ENCODE assay signal across 17 cellular contexts in the genomic region with DNA sequence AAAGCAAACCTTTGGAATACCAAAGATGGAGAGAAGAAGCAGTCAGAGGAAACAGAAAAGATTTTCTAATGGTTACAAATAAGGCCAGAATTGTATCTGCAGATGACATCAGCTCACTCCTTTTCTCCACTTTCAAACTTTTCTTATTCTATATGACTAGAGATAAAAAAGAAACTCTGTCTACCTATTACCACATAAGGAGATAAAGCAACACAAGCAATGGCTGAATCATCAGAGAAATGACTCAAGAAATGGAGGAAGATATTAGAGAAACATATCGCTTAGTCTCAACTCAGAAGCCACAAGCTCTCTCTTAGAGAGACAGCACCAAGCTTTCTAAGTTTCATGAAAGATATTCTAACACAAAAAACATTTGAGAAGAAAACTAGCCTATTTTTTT.
A peak's percentile ranks its signal among the peaks of the same experiment; 100 is the strongest.
DNase-seq lines count a peak whose midpoint lies in the region; ATAC-seq, FAIRE-seq and TF ChIP-seq lines count a peak whose summit lies in the region.
"Had no signal": no experiment of that assay in that cellular context is flagged by ENCODE, and none has a peak within 500 bp of the region (broad histone marks: within the 10 kb centered on the region; RNA-seq: fewer than 3 reads in every experiment).

No MANE protein-coding gene starts in this region.

- H3K4me3 ChIP-seq in GM12878 = no peak overlapping the region
- H3K4me3 ChIP-seq: Peyer's patch, right lobe of liver had no signal

- BruUV-seq in GM12878 (replicated peaks; lab: Mats Ljungman, UMichigan) = no TSS peak

- peak overlapping the region; percentile 11; the same call in 1 of the 2 replicates for H3K4me2 ChIP-seq in GM12878 (ENCODE audit: control insufficient read depth, insufficient read depth)

- no peaks in the 10 kb centered on the region for H3K79me2 ChIP-seq in GM12878 (ENCODE audit: control insufficient read depth, insufficient read depth, low read length)

- in situ Hi-C loops in GM12878 (cut with MboI) = no loop called here

- 5% methylated on average over 1 of the region's 1 CpG for WGBS in GM12878 (ENCODE audit: insufficient coverage, insufficient replicate concordance, low lambda C conversion rate, missing lambda C conversion rate)

- no peaks in the 10 kb centered on the region for H4K20me1 ChIP-seq in GM12878 (ENCODE audit: control insufficient read depth, insufficient read depth)

- no peak for TF ChIP-seq RAD21 in GM12878 (IDR thresholded peaks at IDR 0.05; ENCODE audit: insufficient read depth, low read depth, low read length)

- H3K27ac ChIP-seq in GM12878 (ENCODE audit: control insufficient read depth, insufficient read depth) = no peak overlapping the region
- H3K27ac ChIP-seq: Peyer's patch, right lobe of liver had no signal

- peaks cover 3% of the 10 kb centered on the region; the same call in 1 of the 2 replicates for H3K4me1 ChIP-seq in GM12878 (ENCODE audit: control insufficient read depth, insufficient read depth, low read length)
- H3K4me1 ChIP-seq: Peyer's patch, right lobe of liver had no signal

- H3K27me3 ChIP-seq in GM12878 (replicated peaks in 1 of 2; ENCODE audit: control insufficient read depth in 2 of 2, insufficient read depth in 2 of 2, low read length in 1 of 2) = no peaks in the 10 kb centered on the region
- H3K27me3 ChIP-seq: Peyer's patch, right lobe of liver had no signal

- no peak for DNase-seq in GM12878 (ENCODE audit: low read depth, low spot score)
- DNase-seq in H54 (ENCODE audit: insufficient read length, low spot score) = no peak
- DNase-seq in activated naive CD4-positive, alpha-beta T cell treated with anti-CD3 and anti-CD28 coated beads, Interleukin-2, amount 50 U/mL, for 16 hours = no peak
- DNase-seq in NCI-H2171 (lab: John Stamatoyannopoulos, UW) = no peak
- no peak for DNase-seq in NCI-H2107 treated with DMSO at 0.1 percent for 48 hours (lab: John Stamatoyannopoulos, UW; ENCODE audit: unreplicated experiment)
- DNase-seq: activated CD4-positive, alpha-beta T cell treated with anti-CD3 and anti-CD28 coated beads, Interleukin-2, amount 10 ng/mL, durations not matched to agents 7 days and 5 days; left ventricle myocardium superior; naive thymus-derived CD8-positive, alpha-beta T cell; NCI-H1048; NCI-H446; Peyer's patch; right lobe of liver had no signal

- no peak overlapping the region for H3K9ac ChIP-seq in GM12878 (ENCODE audit: control insufficient read depth, insufficient read depth, low read length)

- POLR2A ChIA-PET in GM12878 (lab: Charles Lee) = interaction anchor here (0.6 kb wide), 1 partner anchor 12 kb away, joined by 3 read pairs; no protein-coding TSS in a partner anchor

- no peak for TF ChIP-seq CTCF in GM12878 (IDR thresholded peaks at IDR 0.05 in 2 of 3, conservative IDR thresholded peaks at IDR 0.05 in 1 of 3; ENCODE audit: control insufficient read depth in 2 of 3, extremely low read depth in 1 of 3, insufficient read depth in 1 of 3, low read depth in 3 of 3, low read length in 3 of 3)

- FAIRE-seq in GM12878 (lab: Jason Lieb, UNC) (no peak), H54 (lab: Jason Lieb, UNC) (no peak)
- FAIRE-seq: endothelial cell of umbilical vein had no signal

- ATAC-seq in GM18505 (IDR thresholded peaks at IDR 0.05; ENCODE audit: unreplicated experiment) = peak; percentile 9
- ATAC-seq in GM21528 (IDR thresholded peaks at IDR 0.05; ENCODE audit: low FRiP score, unreplicated experiment) = peak; percentile 34
- ATAC-seq in HG03354 (IDR thresholded peaks at IDR 0.05; ENCODE audit: poor library complexity, severe bottlenecking, unreplicated experiment) = peak; percentile 28
- ATAC-seq in GM12878 = peak; percentile 56
- ATAC-seq: HCT116; left ventricle myocardium superior; naive thymus-derived CD8-positive, alpha-beta T cell; right lobe of liver had no signal

- no peak for TF ChIP-seq EP300 in GM12878 (IDR thresholded peaks at IDR 0.05; ENCODE audit: borderline replicate concordance in 1 of 2, control insufficient read depth in 1 of 2, low read depth in 2 of 2, low read length in 2 of 2)

- H3K36me3 ChIP-seq in GM12878 (ENCODE audit: control insufficient read depth in 2 of 2, insufficient read depth in 2 of 2, low read length in 1 of 2) = no peaks in the 10 kb centered on the region
- H3K36me3 ChIP-seq: Peyer's patch, right lobe of liver had no signal

- H3K9me3 ChIP-seq in GM12878 (replicated peaks; ENCODE audit: control insufficient read depth, insufficient read depth, low read length) = no peaks in the 10 kb centered on the region
- H3K9me3 ChIP-seq: Peyer's patch, right lobe of liver had no signal

- intact Hi-C loops in GM12878 (cut with micrococcal nuclease; ENCODE audit: unreplicated experiment) = loop anchor here (5.0 kb wide), 3 partner anchors 46 to 131 kb away; no protein-coding TSS in a partner anchor

- CTCF ChIA-PET in GM12878 (lab: Yijun Ruan, JAX) = no interaction called here

- H2AFZ ChIP-seq in GM12878 (ENCODE audit: control insufficient read depth, low read depth, low read length) = no peak overlapping the region

- RAD21 ChIA-PET in GM12878 (lab: Charles Lee; ENCODE audit: unreplicated experiment) = interaction anchor here (0.7 to 1.3 kb wide), 2 partner anchors 45 to 58 kb away, joined by 4 read pairs; no protein-coding TSS in a partner anchor

- SMC1A ChIA-PET in GM12878 (lab: Charles Lee; ENCODE audit: uncharacterized antibody, unreplicated experiment) = interaction anchor here (0.7 to 1.2 kb wide), 2 partner anchors 48 to 1907 kb away, joined by 3 to 6 read pairs; no protein-coding TSS in a partner anchor

- no peak for TF ChIP-seq POLR2A in GM18505 (IDR thresholded peaks at IDR 0.05; ENCODE audit: borderline replicate concordance, extremely low read depth, insufficient read depth, insufficient read length)
- TF ChIP-seq POLR2A in GM12878 (IDR thresholded peaks at IDR 0.05; ENCODE audit: low read depth, low read length) = no peak
- TF ChIP-seq POLR2A in H54 (IDR thresholded peaks at IDR 0.05; ENCODE audit: low read depth, low read length) = no peak

TF ChIP-seq in GM12878, 131 proteins besides CTCF, POLR2A, EP300 and RAD21:
- peak in 1 of 2 experiments; percentile 75; a peak in 1 of 4 replicates for TF ChIP-seq SRF (IDR thresholded peaks at IDR 0.05; ENCODE audit: low read depth in 2 of 2, low read length in 2 of 2)
- TF ChIP-seq, protein P1, sequence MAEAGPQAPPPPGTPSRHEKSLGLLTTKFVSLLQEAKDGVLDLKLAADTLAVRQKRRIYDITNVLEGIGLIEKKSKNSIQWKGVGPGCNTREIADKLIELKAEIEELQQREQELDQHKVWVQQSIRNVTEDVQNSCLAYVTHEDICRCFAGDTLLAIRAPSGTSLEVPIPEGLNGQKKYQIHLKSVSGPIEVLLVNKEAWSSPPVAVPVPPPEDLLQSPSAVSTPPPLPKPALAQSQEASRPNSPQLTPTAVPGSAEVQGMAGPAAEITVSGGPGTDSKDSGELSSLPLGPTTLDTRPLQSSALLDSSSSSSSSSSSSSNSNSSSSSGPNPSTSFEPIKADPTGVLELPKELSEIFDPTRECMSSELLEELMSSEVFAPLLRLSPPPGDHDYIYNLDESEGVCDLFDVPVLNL (IDR thresholded peaks at IDR 0.05; ENCODE audit: low read depth, low read length) = no peak
